In genomic region chr7:134694767-134695166, GRCh38 we compare ENCODE assay signal across 1 cellular context.
TF ChIP-seq lines count a peak whose summit lies in the region.

No MANE protein-coding gene starts in this region.

TF ChIP-seq in SK-N-SH, 30 proteins besides CTCF, POLR2A, EP300 and RAD21 (continued from another document):
- no peak for TF ChIP-seq ZBTB33 (IDR thresholded peaks at IDR 0.05; ENCODE audit: borderline replicate concordance, low read depth)
- no peak for TF ChIP-seq FOXJ3 (CRISPR knock-in tag; IDR thresholded peaks at IDR 0.05)
- no peak for TF ChIP-seq PBX3 (IDR thresholded peaks at IDR 0.05)
- TF ChIP-seq ELF1 (IDR thresholded peaks at IDR 0.05): no peak
- no peak for TF ChIP-seq FOXM1 (IDR thresholded peaks at IDR 0.05; ENCODE audit: low read depth)
- TF ChIP-seq CHD2 (IDR thresholded peaks at IDR 0.05; ENCODE audit: low read length, partially characterized antibody): no peak
- no peak for TF ChIP-seq GABPA (IDR thresholded peaks at IDR 0.05; ENCODE audit: low read depth)
- no peak for TF ChIP-seq YY1 (IDR thresholded peaks at IDR 0.05; ENCODE audit: low read depth)
- TF ChIP-seq RCOR1 (IDR thresholded peaks at IDR 0.05; ENCODE audit: low read length): no peak
- no peak for TF ChIP-seq GATA2 (CRISPR knock-in tag; IDR thresholded peaks at IDR 0.05)
- no peak for TF ChIP-seq MXI1 (IDR thresholded peaks at IDR 0.05; ENCODE audit: low read depth, low read length)
